1 cellular context compared by ENCODE assay signal in the genomic region with DNA sequence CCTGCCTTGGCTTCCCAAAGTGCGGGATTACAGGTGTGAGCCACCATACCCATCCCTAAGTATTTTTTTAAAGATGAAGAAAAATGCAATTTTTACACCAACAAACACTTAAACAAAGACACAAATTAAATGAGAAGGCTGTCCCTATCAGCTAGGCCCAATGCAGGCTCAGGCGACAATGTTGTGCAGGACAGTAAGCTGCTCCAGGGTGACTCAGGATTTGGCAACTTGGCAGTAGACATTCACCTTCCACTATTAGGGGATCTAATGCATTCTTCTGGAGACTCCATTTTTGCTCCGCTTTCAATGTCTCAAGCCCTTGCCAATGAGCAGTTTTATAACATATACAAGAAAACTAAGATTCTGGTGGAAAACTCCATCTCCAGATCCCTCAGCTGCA.
TF ChIP-seq lines count a peak whose summit lies in the region.

No MANE protein-coding gene starts in this region.

TF ChIP-seq in GM23338, 12 proteins besides CTCF, POLR2A, EP300 and RAD21:
- TF ChIP-seq, protein P1, sequence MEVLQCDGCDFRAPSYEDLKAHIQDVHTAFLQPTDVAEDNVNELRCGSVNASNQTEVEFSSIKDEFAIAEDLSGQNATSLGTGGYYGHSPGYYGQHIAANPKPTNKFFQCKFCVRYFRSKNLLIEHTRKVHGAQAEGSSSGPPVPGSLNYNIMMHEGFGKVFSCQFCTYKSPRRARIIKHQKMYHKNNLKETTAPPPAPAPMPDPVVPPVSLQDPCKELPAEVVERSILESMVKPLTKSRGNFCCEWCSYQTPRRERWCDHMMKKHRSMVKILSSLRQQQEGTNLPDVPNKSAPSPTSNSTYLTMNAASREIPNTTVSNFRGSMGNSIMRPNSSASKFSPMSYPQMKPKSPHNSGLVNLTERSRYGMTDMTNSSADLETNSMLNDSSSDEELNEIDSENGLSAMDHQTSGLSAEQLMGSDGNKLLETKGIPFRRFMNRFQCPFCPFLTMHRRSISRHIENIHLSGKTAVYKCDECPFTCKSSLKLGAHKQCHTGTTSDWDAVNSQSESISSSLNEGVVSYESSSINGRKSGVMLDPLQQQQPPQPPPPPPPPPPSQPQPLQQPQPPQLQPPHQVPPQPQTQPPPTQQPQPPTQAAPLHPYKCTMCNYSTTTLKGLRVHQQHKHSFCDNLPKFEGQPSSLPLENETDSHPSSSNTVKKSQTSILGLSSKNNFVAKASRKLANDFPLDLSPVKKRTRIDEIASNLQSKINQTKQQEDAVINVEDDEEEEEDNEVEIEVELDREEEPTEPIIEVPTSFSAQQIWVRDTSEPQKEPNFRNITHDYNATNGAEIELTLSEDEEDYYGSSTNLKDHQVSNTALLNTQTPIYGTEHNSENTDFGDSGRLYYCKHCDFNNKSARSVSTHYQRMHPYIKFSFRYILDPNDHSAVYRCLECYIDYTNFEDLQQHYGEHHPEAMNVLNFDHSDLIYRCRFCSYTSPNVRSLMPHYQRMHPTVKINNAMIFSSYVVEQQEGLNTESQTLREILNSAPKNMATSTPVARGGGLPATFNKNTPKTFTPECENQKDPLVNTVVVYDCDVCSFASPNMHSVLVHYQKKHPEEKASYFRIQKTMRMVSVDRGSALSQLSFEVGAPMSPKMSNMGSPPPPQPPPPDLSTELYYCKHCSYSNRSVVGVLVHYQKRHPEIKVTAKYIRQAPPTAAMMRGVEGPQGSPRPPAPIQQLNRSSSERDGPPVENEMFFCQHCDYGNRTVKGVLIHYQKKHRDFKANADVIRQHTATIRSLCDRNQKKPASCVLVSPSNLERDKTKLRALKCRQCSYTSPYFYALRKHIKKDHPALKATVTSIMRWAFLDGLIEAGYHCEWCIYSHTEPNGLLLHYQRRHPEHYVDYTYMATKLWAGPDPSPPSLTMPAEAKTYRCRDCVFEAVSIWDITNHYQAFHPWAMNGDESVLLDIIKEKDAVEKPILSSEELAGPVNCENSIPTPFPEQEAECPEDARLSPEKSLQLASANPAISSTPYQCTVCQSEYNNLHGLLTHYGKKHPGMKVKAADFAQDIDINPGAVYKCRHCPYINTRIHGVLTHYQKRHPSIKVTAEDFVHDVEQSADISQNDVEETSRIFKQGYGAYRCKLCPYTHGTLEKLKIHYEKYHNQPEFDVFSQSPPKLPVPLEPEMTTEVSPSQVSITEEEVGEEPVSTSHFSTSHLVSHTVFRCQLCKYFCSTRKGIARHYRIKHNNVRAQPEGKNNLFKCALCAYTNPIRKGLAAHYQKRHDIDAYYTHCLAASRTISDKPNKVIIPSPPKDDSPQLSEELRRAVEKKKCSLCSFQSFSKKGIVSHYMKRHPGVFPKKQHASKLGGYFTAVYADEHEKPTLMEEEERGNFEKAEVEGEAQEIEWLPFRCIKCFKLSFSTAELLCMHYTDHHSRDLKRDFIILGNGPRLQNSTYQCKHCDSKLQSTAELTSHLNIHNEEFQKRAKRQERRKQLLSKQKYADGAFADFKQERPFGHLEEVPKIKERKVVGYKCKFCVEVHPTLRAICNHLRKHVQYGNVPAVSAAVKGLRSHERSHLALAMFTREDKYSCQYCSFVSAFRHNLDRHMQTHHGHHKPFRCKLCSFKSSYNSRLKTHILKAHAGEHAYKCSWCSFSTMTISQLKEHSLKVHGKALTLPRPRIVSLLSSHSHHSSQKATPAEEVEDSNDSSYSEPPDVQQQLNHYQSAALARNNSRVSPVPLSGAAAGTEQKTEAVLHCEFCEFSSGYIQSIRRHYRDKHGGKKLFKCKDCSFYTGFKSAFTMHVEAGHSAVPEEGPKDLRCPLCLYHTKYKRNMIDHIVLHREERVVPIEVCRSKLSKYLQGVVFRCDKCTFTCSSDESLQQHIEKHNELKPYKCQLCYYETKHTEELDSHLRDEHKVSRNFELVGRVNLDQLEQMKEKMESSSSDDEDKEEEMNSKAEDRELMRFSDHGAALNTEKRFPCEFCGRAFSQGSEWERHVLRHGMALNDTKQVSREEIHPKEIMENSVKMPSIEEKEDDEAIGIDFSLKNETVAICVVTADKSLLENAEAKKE (CRISPR knock-in tag; IDR thresholded peaks at IDR 0.05), result no peak
- TF ChIP-seq, protein P2, sequence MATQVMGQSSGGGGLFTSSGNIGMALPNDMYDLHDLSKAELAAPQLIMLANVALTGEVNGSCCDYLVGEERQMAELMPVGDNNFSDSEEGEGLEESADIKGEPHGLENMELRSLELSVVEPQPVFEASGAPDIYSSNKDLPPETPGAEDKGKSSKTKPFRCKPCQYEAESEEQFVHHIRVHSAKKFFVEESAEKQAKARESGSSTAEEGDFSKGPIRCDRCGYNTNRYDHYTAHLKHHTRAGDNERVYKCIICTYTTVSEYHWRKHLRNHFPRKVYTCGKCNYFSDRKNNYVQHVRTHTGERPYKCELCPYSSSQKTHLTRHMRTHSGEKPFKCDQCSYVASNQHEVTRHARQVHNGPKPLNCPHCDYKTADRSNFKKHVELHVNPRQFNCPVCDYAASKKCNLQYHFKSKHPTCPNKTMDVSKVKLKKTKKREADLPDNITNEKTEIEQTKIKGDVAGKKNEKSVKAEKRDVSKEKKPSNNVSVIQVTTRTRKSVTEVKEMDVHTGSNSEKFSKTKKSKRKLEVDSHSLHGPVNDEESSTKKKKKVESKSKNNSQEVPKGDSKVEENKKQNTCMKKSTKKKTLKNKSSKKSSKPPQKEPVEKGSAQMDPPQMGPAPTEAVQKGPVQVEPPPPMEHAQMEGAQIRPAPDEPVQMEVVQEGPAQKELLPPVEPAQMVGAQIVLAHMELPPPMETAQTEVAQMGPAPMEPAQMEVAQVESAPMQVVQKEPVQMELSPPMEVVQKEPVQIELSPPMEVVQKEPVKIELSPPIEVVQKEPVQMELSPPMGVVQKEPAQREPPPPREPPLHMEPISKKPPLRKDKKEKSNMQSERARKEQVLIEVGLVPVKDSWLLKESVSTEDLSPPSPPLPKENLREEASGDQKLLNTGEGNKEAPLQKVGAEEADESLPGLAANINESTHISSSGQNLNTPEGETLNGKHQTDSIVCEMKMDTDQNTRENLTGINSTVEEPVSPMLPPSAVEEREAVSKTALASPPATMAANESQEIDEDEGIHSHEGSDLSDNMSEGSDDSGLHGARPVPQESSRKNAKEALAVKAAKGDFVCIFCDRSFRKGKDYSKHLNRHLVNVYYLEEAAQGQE (IDR thresholded peaks at IDR 0.05; ENCODE audit: unreplicated experiment), result no peak
